ENCODE assay signal across 8 cellular contexts in the genomic region with DNA sequence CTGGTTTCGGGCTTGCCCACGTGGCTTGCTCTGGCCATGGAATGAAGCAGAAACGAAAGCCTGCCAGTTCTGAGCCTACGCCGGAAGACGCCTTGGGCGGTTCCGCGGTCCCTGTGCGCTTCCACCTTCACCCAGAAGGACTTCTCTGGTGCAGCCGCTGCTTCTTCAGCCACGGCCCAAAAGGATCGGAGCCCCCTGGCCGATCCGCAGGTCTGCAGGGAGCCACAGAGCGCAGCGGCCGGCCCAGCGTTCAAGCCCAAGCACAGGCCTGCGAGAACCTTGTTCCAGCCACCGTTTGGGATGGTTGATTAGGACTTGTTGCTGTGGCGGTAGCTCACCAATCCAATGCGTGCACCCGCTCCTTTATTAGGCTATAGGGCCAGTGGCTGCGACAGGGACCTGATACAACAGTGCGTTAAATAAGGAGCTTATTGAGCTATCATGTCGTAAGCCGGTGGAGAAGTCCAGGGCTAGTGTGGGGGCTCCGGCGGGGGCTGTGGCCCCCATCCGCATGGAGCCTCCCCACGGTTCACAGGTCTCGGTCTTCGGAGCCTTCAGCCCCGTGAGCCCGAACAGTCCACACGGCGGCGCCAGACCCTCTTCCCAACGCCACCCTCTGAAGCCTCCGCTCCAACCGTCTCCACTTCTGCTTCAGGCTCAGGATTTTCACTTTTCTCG. TPM values are rescaled to one million over a fixed set of nuclear protein-coding genes. Genes with fewer than 3 reads are reported as not detected.
DNase-seq lines count a peak whose midpoint lies in the region; ATAC-seq and TF ChIP-seq lines count a peak whose summit lies in the region.

No MANE protein-coding gene starts in this region.

- WGBS in H9 (ENCODE audit: extremely low coverage, insufficient read length, low lambda C conversion rate) = no CpG with 5 or more reads among the region's 43 CpGs
- WGBS in esophagus, 2 donors = 14 to 18% methylated on average over 43 of the region's 43 CpGs

- no peak overlapping the region for H2BK120ac ChIP-seq in H9 (ENCODE audit: low read depth, low read length, poor library complexity, severe bottlenecking)

- H3T11ph ChIP-seq in H9 (ENCODE audit: low read length) = no peak overlapping the region

- no peak overlapping the region for H2BK12ac ChIP-seq in H9 (ENCODE audit: insufficient read length, low read depth, low read length)

- no peak for DNase-seq in AG04450 (ENCODE audit: low read depth, low spot score)
- DNase-seq in H9 = peak; percentile 87
- DNase-seq in activated CD4-positive, alpha-beta memory T cell treated with anti-CD3 and anti-CD28 coated beads, Interleukin-2, amount 10 ng/mL, durations not matched to agents 7 days and 5 days = peak; percentile 66
- peak; percentile 47 for DNase-seq in nephron progenitor cell
- no peak for DNase-seq in NCI-H1417 (lab: John Stamatoyannopoulos, UW)
- no peak for DNase-seq in NCI-H1417 treated with DMSO at 0.1 percent for 48 hours (lab: John Stamatoyannopoulos, UW)

- H3K4me2 ChIP-seq in H9 (ENCODE audit: insufficient read depth, insufficient read length, low read length) = peak overlapping the region; percentile 24

- H2BK15ac ChIP-seq in H9 (ENCODE audit: low read depth, low read length) = no peak overlapping the region

- H3K23ac ChIP-seq in H9 (ENCODE audit: insufficient read length, low read depth, low read length) = no peak overlapping the region

- H3K4me3 ChIP-seq in AG04450 (ENCODE audit: low read depth, low read length) (no peak overlapping the region), esophagus (ENCODE audit: low read depth in 1 of 2, low read length in 2 of 2) (peak overlapping the region; percentile 32 to 39)

- H3K9me3 ChIP-seq in AG04450 (ENCODE audit: control insufficient read depth, insufficient read depth, low read length) = peaks cover 6% of the 10 kb centered on the region; the same call in 1 of the 2 replicates
- H3K9me3 ChIP-seq in H9 (ENCODE audit: control insufficient read depth, low read depth, low read length) = no peaks in the 10 kb centered on the region
- H3K9me3 ChIP-seq in esophagus (ENCODE audit: control insufficient read depth in 2 of 2, insufficient read depth in 1 of 2, low read depth in 1 of 2, low read length in 1 of 2) = no peaks in the 10 kb centered on the region

- H4K20me1 ChIP-seq in H9 (ENCODE audit: control insufficient read depth, insufficient read depth, insufficient read length) = no peaks in the 10 kb centered on the region

- no peaks in the 10 kb centered on the region for H3K36me3 Mint-ChIP-seq in H9 (ENCODE audit: insufficient read depth in 1 of 3, low read depth in 3 of 3)
- no peaks in the 10 kb centered on the region for H3K36me3 Mint-ChIP-seq in activated CD4-positive, alpha-beta memory T cell treated with anti-CD3 and anti-CD28 coated beads, Interleukin-2, amount 10 ng/mL, durations not matched to agents 7 days and 5 days (ENCODE audit: low read depth)
- no peaks in the 10 kb centered on the region for H3K36me3 Mint-ChIP-seq in nephron progenitor cell (ENCODE audit: low read depth)

- peak; percentile 56 for TF ChIP-seq CTCF in AG04450 (IDR thresholded peaks at IDR 0.05; ENCODE audit: low read depth, low read length)
- peak; percentile 81 for TF ChIP-seq CTCF in H9 (conservative IDR thresholded peaks at IDR 0.05)
- peak; percentile 37 for TF ChIP-seq CTCF in nephron progenitor cell (IDR thresholded peaks at IDR 0.05)

- H3K79me2 ChIP-seq in H9 (ENCODE audit: insufficient read depth, low read length) = no peaks in the 10 kb centered on the region

- no peak overlapping the region for H3K4ac ChIP-seq in H9 (ENCODE audit: low read depth, low read length)

- H3K14ac ChIP-seq in H9 (ENCODE audit: insufficient read depth, low read length) = no peak overlapping the region

- H4K91ac ChIP-seq in H9 (ENCODE audit: insufficient read length, low read depth, low read length) = no peak overlapping the region

- H2BK20ac ChIP-seq in H9 (ENCODE audit: low read depth, low read length, poor library complexity, severe bottlenecking) = no peak overlapping the region

- no peak overlapping the region for H4K5ac ChIP-seq in H9 (ENCODE audit: insufficient read length, low read depth, low read length)

- H4K8ac ChIP-seq in H9 (replicated peaks; ENCODE audit: insufficient read length, low read depth, low read length) = no peak overlapping the region

- H3K9ac ChIP-seq in H9 (ENCODE audit: extremely low read depth, insufficient read length, low read length) = no peak overlapping the region

- H3K4me1 Mint-ChIP-seq in H9 = peaks cover 19 to 25% of the 10 kb centered on the region in 2 experiments
- H3K4me1 Mint-ChIP-seq in activated CD4-positive, alpha-beta memory T cell treated with anti-CD3 and anti-CD28 coated beads, Interleukin-2, amount 10 ng/mL, durations not matched to agents 7 days and 5 days = peaks cover 21% of the 10 kb centered on the region
- H3K4me1 Mint-ChIP-seq in nephron progenitor cell = peaks cover 25% of the 10 kb centered on the region

- H3K9me3 Mint-ChIP-seq in H9 = peaks cover 0 to 5% of the 10 kb centered on the region in 2 experiments; a peak in 4 of 5 replicates
- no peaks in the 10 kb centered on the region for H3K9me3 Mint-ChIP-seq in activated CD4-positive, alpha-beta memory T cell treated with anti-CD3 and anti-CD28 coated beads, Interleukin-2, amount 10 ng/mL, durations not matched to agents 7 days and 5 days
- H3K9me3 Mint-ChIP-seq in nephron progenitor cell = no peaks in the 10 kb centered on the region

- H3K4me1 ChIP-seq in H9 (ENCODE audit: insufficient read depth, low read length) (no peaks in the 10 kb centered on the region), esophagus (ENCODE audit: control insufficient read depth in 2 of 2, insufficient read depth in 2 of 2, low read length in 1 of 2) (peaks cover 0 to 5% of the 10 kb centered on the region in 2 donors)

- POLR2A ChIA-PET in AG04450 (lab: Yijun Ruan, JAX) = no interaction called here
- POLR2A ChIA-PET in activated CD4-positive, alpha-beta memory T cell treated with anti-CD3 and anti-CD28 coated beads, Interleukin-2, amount 10 ng/mL, durations not matched to agents 7 days and 5 days (lab: Charles Lee) = no interaction called here

- no peak overlapping the region for H2AFZ ChIP-seq in H9 (ENCODE audit: low read length)

- no peaks in the 10 kb centered on the region for H3K79me1 ChIP-seq in H9 (ENCODE audit: insufficient read depth, low read depth, low read length, poor library complexity, severe bottlenecking)

- H3K4me3 Mint-ChIP-seq in H9 (0 out of 5 replicates have a peak overlapping the region, but pooled peaks of 1 of the 2 experiments have one; percentile 5), nephron progenitor cell (no peak overlapping the region)
- H3K4me3 Mint-ChIP-seq in activated CD4-positive, alpha-beta memory T cell treated with anti-CD3 and anti-CD28 coated beads, Interleukin-2, amount 10 ng/mL, durations not matched to agents 7 days and 5 days = peak overlapping the region; percentile 71

- H3K27ac ChIP-seq in AG04450 (ENCODE audit: low read depth, low read length) (no peak overlapping the region), H9 (ENCODE audit: insufficient read length, low read depth, low read length) (no peak overlapping the region), esophagus (ENCODE audit: low read depth in 2 of 2, low read length in 1 of 2) (no peak overlapping the region)

- H3K27me3 Mint-ChIP-seq in H9 (ENCODE audit: low read depth) (peaks cover 36% of the 10 kb centered on the region), nephron progenitor cell (ENCODE audit: low read depth, poor library complexity) (peaks cover 29% of the 10 kb centered on the region)
- H3K27me3 Mint-ChIP-seq in activated CD4-positive, alpha-beta memory T cell treated with anti-CD3 and anti-CD28 coated beads, Interleukin-2, amount 10 ng/mL, durations not matched to agents 7 days and 5 days = no peaks in the 10 kb centered on the region

- H3K36me3 ChIP-seq in esophagus (ENCODE audit: control insufficient read depth in 2 of 2, insufficient read depth in 2 of 2, low read length in 1 of 2) = no peaks in the 10 kb centered on the region

- no peaks in the 10 kb centered on the region for H3K23me2 ChIP-seq in H9 (ENCODE audit: insufficient read length, low read depth, low read length, poor library complexity, severe bottlenecking)

- ATAC-seq in GM19395 (IDR thresholded peaks at IDR 0.05; ENCODE audit: unreplicated experiment) = no peak

- H3K56ac ChIP-seq in H9 (ENCODE audit: insufficient read length, low read depth, low read length) = no peak overlapping the region

- no peak overlapping the region for H3K27ac Mint-ChIP-seq in H9
- peak overlapping the region; percentile 67 for H3K27ac Mint-ChIP-seq in activated CD4-positive, alpha-beta memory T cell treated with anti-CD3 and anti-CD28 coated beads, Interleukin-2, amount 10 ng/mL, durations not matched to agents 7 days and 5 days
- no peak overlapping the region for H3K27ac Mint-ChIP-seq in nephron progenitor cell

- H3K27me3 ChIP-seq in AG04450 (ENCODE audit: control insufficient read depth, insufficient read depth, low read length) = peaks cover 59% of the 10 kb centered on the region
- H3K27me3 ChIP-seq in H9 (ENCODE audit: insufficient read depth, low read length) = no peaks in the 10 kb centered on the region; the same call in 1 of the 2 replicates
- H3K27me3 ChIP-seq in esophagus (ENCODE audit: control insufficient read depth in 1 of 2, insufficient read depth in 2 of 2, low read length in 2 of 2) = no peaks in the 10 kb centered on the region

- H3K18ac ChIP-seq in H9 (ENCODE audit: insufficient read length, low read depth, low read length) = no peak overlapping the region

- no peak overlapping the region for H2BK5ac ChIP-seq in H9 (ENCODE audit: insufficient read length, low read length)

- CTCF ChIA-PET in AG04450 (lab: Charles Lee) = interaction anchor here (0.5 to 3.2 kb wide), 5 partner anchors 8 to 76 kb away, joined by 3 to 15 read pairs (median 4); no protein-coding TSS in a partner anchor
- CTCF ChIA-PET in activated CD4-positive, alpha-beta memory T cell treated with anti-CD3 and anti-CD28 coated beads, Interleukin-2, amount 10 ng/mL, durations not matched to agents 7 days and 5 days (lab: Charles Lee) = interaction anchor here (0.9 to 3.2 kb wide), 7 partner anchors 9 to 125 kb away, joined by 3 to 8 read pairs (median 4); no protein-coding TSS in a partner anchor

- no peak overlapping the region for H2AK5ac ChIP-seq in H9 (ENCODE audit: insufficient read length, low read length)

RNA-seq across cellular contexts. Expression of a gene that starts 10.2 kb away (rescaled TPM):
- 2.4 and 2.5 TPM in 2 replicates for polyA plus RNA-seq in AG04450 (2011; rRNA removed)
- 2.9 and 3.6 TPM in 2 replicates for polyA minus RNA-seq in AG04450 (2011; rRNA and poly(A)+ RNA removed)
- 16.3 and 17.9 TPM in 2 replicates for total RNA-seq in H9 (2021)
- under 1 TPM; 0.48 to 0.65 TPM for total RNA-seq in activated CD4-positive, alpha-beta memory T cell treated with anti-CD3 and anti-CD28 coated beads, Interleukin-2, amount 10 ng/mL, durations not matched to agents 7 days and 5 days
- polyA plus RNA-seq in esophagus = under 1 TPM; 0.39 to 0.72 TPM

RNA-seq across cellular contexts. Expression of a gene that starts 24.8 kb away (rescaled TPM):
- polyA plus RNA-seq in AG04450 (2011; rRNA removed) (not detected in 2 replicates), esophagus (not detected)
- not detected in 2 replicates for polyA minus RNA-seq in AG04450 (2011; rRNA and poly(A)+ RNA removed)
- total RNA-seq in H9 (2021) = 0.59 TPM in 1 of 2 replicates, not detected in the other
- total RNA-seq in activated CD4-positive, alpha-beta memory T cell treated with anti-CD3 and anti-CD28 coated beads, Interleukin-2, amount 10 ng/mL, durations not matched to agents 7 days and 5 days = not detected

RNA-seq across cellular contexts. Expression of a gene that starts 36.3 kb away (rescaled TPM):
- polyA plus RNA-seq in AG04450 (2011; rRNA removed) (not detected in 2 replicates), esophagus (not detected)
- not detected in 2 replicates for polyA minus RNA-seq in AG04450 (2011; rRNA and poly(A)+ RNA removed)
- total RNA-seq in H9 (2021) = 1.7 and 2.0 TPM in 2 replicates
- total RNA-seq in activated CD4-positive, alpha-beta memory T cell treated with anti-CD3 and anti-CD28 coated beads, Interleukin-2, amount 10 ng/mL, durations not matched to agents 7 days and 5 days = not detected

Comparison
In these comparisons a context has a peak if more than half of its experiments do, and no peak if none do; other contexts are left out.
1. DNase-seq: peak in H9 (single experiment), activated CD4-positive, alpha-beta memory T cell treated with anti-CD3 and anti-CD28 coated beads, Interleukin-2, amount 10 ng/mL, durations not matched to agents 7 days and 5 days (single experiment) and nephron progenitor cell (single experiment); none in AG04450 (single experiment), NCI-H1417 (0 of 3) and NCI-H1417 treated with DMSO at 0.1 percent for 48 hours (single experiment).
2. RNA of a gene that starts 10.2 kb away (total RNA-seq): 16.3 to 17.9 TPM in H9; 0.48 to 0.65 TPM in activated CD4-positive, alpha-beta memory T cell treated with anti-CD3 and anti-CD28 coated beads, Interleukin-2, amount 10 ng/mL, durations not matched to agents 7 days and 5 days; every median in the first group is over 10 times any median in the second.
3. Peak in every context shown above with its lines, with median percentiles within 50 percentile points of each other: CTCF ChIP-seq.